Comparison of ENCODE assay signal across 34 cellular contexts in the genomic region with DNA sequence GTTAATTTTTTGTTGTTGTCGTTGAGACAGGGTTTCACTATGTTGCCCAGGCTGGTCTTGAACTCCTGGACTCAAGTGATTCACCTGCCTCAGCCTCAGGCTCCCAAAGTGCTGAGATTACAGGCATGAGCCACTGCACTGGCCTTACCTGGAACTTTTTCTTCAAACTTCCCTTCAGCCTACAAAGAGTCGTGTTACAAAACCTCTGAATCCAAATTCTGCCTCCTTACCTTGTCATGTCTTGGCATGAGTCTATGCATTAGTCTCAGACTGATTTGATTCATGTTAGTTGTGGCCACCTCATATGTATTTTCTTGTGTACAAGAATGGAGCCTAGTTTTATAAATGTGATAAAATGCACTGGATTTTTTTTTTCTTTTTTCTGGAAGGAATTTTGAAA.
"Had no signal": no experiment of that assay in that cellular context is flagged by ENCODE, and none has a peak within 500 bp of the region (broad histone marks: within the 10 kb centered on the region; RNA-seq: fewer than 3 reads in every experiment).

No MANE protein-coding gene starts in this region.

- H3K27me3 ChIP-seq: adrenal gland, body of pancreas, dorsolateral prefrontal cortex, esophagus squamous epithelium had no signal

- H3K4me1 ChIP-seq: adrenal gland, body of pancreas, esophagus squamous epithelium had no signal

- ATAC-seq: activated CD4-positive, alpha-beta T cell treated with anti-CD3 and anti-CD28 coated beads for 36 hours; activated CD8-positive, alpha-beta memory T cell treated with anti-CD3 and anti-CD28 coated beads, Interleukin-2, amount 10 ng/mL, durations not matched to agents 7 days and 5 days; activated CD8-positive, alpha-beta T cell treated with anti-CD3 and anti-CD28 coated beads, Interleukin-2, amount 10 ng/mL, durations not matched to agents 7 days and 5 days; activated naive CD8-positive, alpha-beta T cell treated with anti-CD3 and anti-CD28 coated beads, Interleukin-2, amount 50 U/mL, for 24 hours; body of pancreas; T-helper 17 cell had no signal

- H3K27ac ChIP-seq: adrenal gland, body of pancreas, coronary artery, dorsolateral prefrontal cortex, epithelial cell of prostate, esophagus squamous epithelium, WERI-Rb-1 had no signal

- H3K27ac Mint-ChIP-seq: activated CD4-positive, alpha-beta memory T cell treated with anti-CD3 and anti-CD28 coated beads for 36 hours; activated CD4-positive, alpha-beta T cell treated with anti-CD3 and anti-CD28 coated beads for 36 hours; activated CD4-positive, alpha-beta T cell treated with anti-CD3 and anti-CD28 coated beads, Interleukin-2, amount 10 ng/mL, durations not matched to agents 24 days and 14 days; activated CD8-positive, alpha-beta memory T cell treated with anti-CD3 and anti-CD28 coated beads, Interleukin-2, amount 10 ng/mL, durations not matched to agents 7 days and 5 days; activated CD8-positive, alpha-beta T cell treated with anti-CD3 and anti-CD28 coated beads, Interleukin-2, amount 10 ng/mL, durations not matched to agents 7 days and 5 days; activated naive CD4-positive, alpha-beta T cell treated with anti-CD3 and anti-CD28 coated beads for 36 hours; activated naive CD4-positive, alpha-beta T cell treated with anti-CD3 and anti-CD28 coated beads, Interleukin-2, amount 50 U/mL, for 24 hours; activated naive CD8-positive, alpha-beta T cell treated with anti-CD3 and anti-CD28 coated beads for 36 hours; activated naive CD8-positive, alpha-beta T cell treated with anti-CD3 and anti-CD28 coated beads, Interleukin-2, amount 50 U/mL, for 24 hours; activated T-helper 1 cell treated with anti-CD3 and anti-CD28 coated beads, Interleukin-12 subunit alpha, Interleukin-12 subunit beta, Interleukin-2, Interleukin-4 antibody, amounts not matched to agents 30 ng/mL and 10 ng/mL and 1 ng/mL, durations not matched to agents 14 hours and 24 hours and 36 hours; activated T-helper 2 cell treated with anti-CD3 and anti-CD28 coated beads, Interferon-gamma antibody, Interleukin-2, Interleukin-4, amounts not matched to agents 10 μg/mL and 5 μg/mL and 100 μg/mL, durations not matched to agents 14 hours and 24 hours and 36 hours; dendritic cell treated with granulocyte-macrophage colony-stimulating factor and Interleukin-4, amounts not matched to agents 40 ng/mL and 50 ng/mL, for 4 days; T-helper 17 cell; T-helper 2 cell treated with Interferon-gamma antibody and Interleukin-4, amounts not matched to agents 5 μg/mL and 100 μg/mL, for 36 hours had no signal

- H3K27me3 Mint-ChIP-seq: activated CD4-positive, alpha-beta memory T cell treated with anti-CD3 and anti-CD28 coated beads for 36 hours; activated CD4-positive, alpha-beta T cell treated with anti-CD3 and anti-CD28 coated beads for 36 hours; activated CD4-positive, alpha-beta T cell treated with anti-CD3 and anti-CD28 coated beads, Interleukin-2, amount 10 ng/mL, durations not matched to agents 24 days and 14 days; activated CD8-positive, alpha-beta memory T cell treated with anti-CD3 and anti-CD28 coated beads, Interleukin-2, amount 10 ng/mL, durations not matched to agents 7 days and 5 days; activated naive CD4-positive, alpha-beta T cell treated with anti-CD3 and anti-CD28 coated beads, Interleukin-2, amount 50 U/mL, for 24 hours; activated naive CD8-positive, alpha-beta T cell treated with anti-CD3 and anti-CD28 coated beads for 36 hours; activated naive CD8-positive, alpha-beta T cell treated with anti-CD3 and anti-CD28 coated beads, Interleukin-2, amount 50 U/mL, for 24 hours; central memory CD8-positive, alpha-beta T cell; dendritic cell treated with granulocyte-macrophage colony-stimulating factor and Interleukin-4, amounts not matched to agents 40 ng/mL and 50 ng/mL, for 4 days; T-helper 17 cell had no signal

- H3K4me1 Mint-ChIP-seq: activated CD4-positive, alpha-beta T cell treated with anti-CD3 and anti-CD28 coated beads for 36 hours; activated CD4-positive, alpha-beta T cell treated with anti-CD3 and anti-CD28 coated beads, Interleukin-2, amount 10 ng/mL, durations not matched to agents 24 days and 14 days; activated CD8-positive, alpha-beta memory T cell treated with anti-CD3 and anti-CD28 coated beads, Interleukin-2, amount 10 ng/mL, durations not matched to agents 7 days and 5 days; activated naive CD4-positive, alpha-beta T cell treated with anti-CD3 and anti-CD28 coated beads, Interleukin-2, amount 50 U/mL, for 24 hours; activated naive CD8-positive, alpha-beta T cell treated with anti-CD3 and anti-CD28 coated beads for 36 hours; activated naive CD8-positive, alpha-beta T cell treated with anti-CD3 and anti-CD28 coated beads, Interleukin-2, amount 50 U/mL, for 24 hours; central memory CD8-positive, alpha-beta T cell; T-helper 17 cell had no signal

- H3K36me3 Mint-ChIP-seq: activated CD4-positive, alpha-beta memory T cell treated with anti-CD3 and anti-CD28 coated beads for 36 hours; activated CD8-positive, alpha-beta memory T cell treated with anti-CD3 and anti-CD28 coated beads, Interleukin-2, amount 10 ng/mL, durations not matched to agents 7 days and 5 days; activated naive CD4-positive, alpha-beta T cell treated with anti-CD3 and anti-CD28 coated beads, Interleukin-2, amount 50 U/mL, for 24 hours; activated naive CD8-positive, alpha-beta T cell treated with anti-CD3 and anti-CD28 coated beads for 36 hours had no signal

- DNase-seq: activated CD4-positive, alpha-beta memory T cell treated with anti-CD3 and anti-CD28 coated beads for 36 hours; activated CD4-positive, alpha-beta T cell treated with anti-CD3 and anti-CD28 coated beads for 36 hours; activated CD4-positive, alpha-beta T cell treated with anti-CD3 and anti-CD28 coated beads, Interleukin-2, amount 10 ng/mL, durations not matched to agents 24 days and 14 days; activated CD4-positive, CD25-positive, alpha-beta regulatory T cell; activated CD4-positive, CD25-positive, alpha-beta regulatory T cell treated with anti-CD3 and anti-CD28 coated beads, Interleukin-2, amount 50 U/mL, for 72 hours; activated CD8-positive, alpha-beta memory T cell treated with anti-CD3 and anti-CD28 coated beads, Interleukin-2, amount 10 ng/mL, durations not matched to agents 7 days and 5 days; activated CD8-positive, alpha-beta memory T cell treated with anti-CD3 and anti-CD28 coated beads, Interleukin-2, amount 50 U/mL, for 4 hours; activated CD8-positive, alpha-beta T cell treated with anti-CD3 and anti-CD28 coated beads, Interleukin-2, amount 10 ng/mL, durations not matched to agents 7 days and 5 days; activated effector memory CD4-positive, alpha-beta T cell treated with anti-CD3 and anti-CD28 coated beads, Interleukin-2, amount 50 U/mL, for 16 hours; activated naive CD4-positive, alpha-beta T cell treated with anti-CD3 and anti-CD28 coated beads for 36 hours; activated naive CD8-positive, alpha-beta T cell treated with anti-CD3 and anti-CD28 coated beads for 36 hours; activated naive CD8-positive, alpha-beta T cell treated with anti-CD3 and anti-CD28 coated beads, Interleukin-2, amount 50 U/mL, for 24 hours; activated T-cell treated with anti-CD3 and anti-CD28 coated beads, Interleukin-2, amount 50 U/mL, for 1 hour; activated T-cell treated with anti-CD3 and anti-CD28 coated beads, Interleukin-2, amount 50 U/mL, for 48 hours; adrenal gland; amygdala; aorta; body of pancreas; dorsolateral prefrontal cortex; effector memory CD4-positive, alpha-beta T cell; esophagus squamous epithelium; head of caudate nucleus; T-helper 1 cell; T-helper 17 cell; T1000; WERI-Rb-1 had no signal

- H3K4me3 Mint-ChIP-seq: activated CD4-positive, alpha-beta memory T cell treated with anti-CD3 and anti-CD28 coated beads for 36 hours; activated CD4-positive, alpha-beta T cell treated with anti-CD3 and anti-CD28 coated beads for 36 hours; activated CD4-positive, alpha-beta T cell treated with anti-CD3 and anti-CD28 coated beads, Interleukin-2, amount 10 ng/mL, durations not matched to agents 24 days and 14 days; activated CD8-positive, alpha-beta memory T cell treated with anti-CD3 and anti-CD28 coated beads, Interleukin-2, amount 10 ng/mL, durations not matched to agents 7 days and 5 days; activated CD8-positive, alpha-beta T cell treated with anti-CD3 and anti-CD28 coated beads, Interleukin-2, amount 10 ng/mL, durations not matched to agents 7 days and 5 days; activated naive CD4-positive, alpha-beta T cell treated with anti-CD3 and anti-CD28 coated beads for 36 hours; activated naive CD4-positive, alpha-beta T cell treated with anti-CD3 and anti-CD28 coated beads, Interleukin-2, amount 50 U/mL, for 24 hours; activated naive CD8-positive, alpha-beta T cell treated with anti-CD3 and anti-CD28 coated beads for 36 hours; activated naive CD8-positive, alpha-beta T cell treated with anti-CD3 and anti-CD28 coated beads, Interleukin-2, amount 50 U/mL, for 24 hours; activated T-helper 1 cell treated with anti-CD3 and anti-CD28 coated beads, Interleukin-12 subunit alpha, Interleukin-12 subunit beta, Interleukin-2, Interleukin-4 antibody, amounts not matched to agents 30 ng/mL and 10 ng/mL and 1 ng/mL, durations not matched to agents 14 hours and 24 hours and 36 hours; central memory CD8-positive, alpha-beta T cell; dendritic cell treated with granulocyte-macrophage colony-stimulating factor and Interleukin-4, amounts not matched to agents 40 ng/mL and 50 ng/mL, for 4 days; T-helper 17 cell; T-helper 2 cell treated with Interferon-gamma antibody and Interleukin-4, amounts not matched to agents 5 μg/mL and 100 μg/mL, for 36 hours had no signal

- H3K9me3 ChIP-seq: esophagus squamous epithelium had no signal

- H3K4me3 ChIP-seq: adrenal gland, body of pancreas, coronary artery, dorsolateral prefrontal cortex, esophagus squamous epithelium had no signal

- H3K36me3 ChIP-seq: adrenal gland, esophagus squamous epithelium, WERI-Rb-1 had no signal
